17 cellular contexts compared by ENCODE assay signal in the genomic region with DNA sequence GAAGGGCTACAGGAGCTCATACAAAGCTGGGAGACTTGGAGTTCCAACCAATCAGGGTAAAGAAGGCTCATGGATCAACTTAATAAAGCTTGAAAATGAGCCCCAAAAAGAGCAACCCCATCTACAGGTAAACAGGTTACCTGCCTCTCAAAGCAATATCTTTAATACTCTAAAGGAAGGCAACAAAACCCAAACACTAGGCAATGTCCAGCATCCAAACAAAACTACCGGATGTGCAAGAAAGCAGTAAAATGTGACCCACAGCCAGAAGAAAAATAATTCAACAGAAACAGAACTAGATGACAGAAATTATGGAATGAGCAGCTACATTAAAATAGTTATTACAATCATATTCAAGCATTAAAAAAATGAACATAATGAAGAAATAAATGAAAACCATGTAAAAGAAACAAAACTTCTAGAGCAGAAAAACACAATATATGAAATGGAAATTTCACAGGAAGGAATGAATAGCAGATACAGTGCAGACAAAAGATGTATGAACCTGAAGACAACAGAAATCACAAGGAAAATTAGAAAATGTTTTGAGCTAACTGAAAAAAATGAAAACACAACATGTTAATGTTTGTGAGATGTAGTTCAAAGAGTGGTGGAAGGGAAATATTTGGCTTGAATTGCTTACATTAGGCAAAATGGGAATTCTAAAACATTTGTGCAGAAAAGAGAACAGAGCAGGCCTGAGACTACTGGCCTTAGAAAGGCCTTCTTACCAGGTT.
"Had no signal": no experiment of that assay in that cellular context is flagged by ENCODE, and none has a peak within 500 bp of the region (broad histone marks: within the 10 kb centered on the region; RNA-seq: fewer than 3 reads in every experiment).

No MANE protein-coding gene starts in this region.

- H3K4me1 Mint-ChIP-seq: activated B cell treated with CpG ODN at 0.5 μM for 24 hours, immature natural killer cell, natural killer cell had no signal

- H3K4me1 ChIP-seq: left lung, sigmoid colon, spleen, tibial nerve had no signal

- H3K36me3 Mint-ChIP-seq: activated CD4-positive, alpha-beta memory T cell treated with anti-CD3 and anti-CD28 coated beads for 36 hours; activated naive CD4-positive, alpha-beta T cell treated with anti-CD3 and anti-CD28 coated beads, Interleukin-2, amount 10 ng/mL, durations not matched to agents 7 days and 5 days; natural killer cell had no signal

- H3K27ac ChIP-seq: left lung, sigmoid colon, spleen, tibial nerve had no signal

- H3K4me3 Mint-ChIP-seq: activated B cell treated with CpG ODN at 0.5 μM for 24 hours; activated CD4-positive, alpha-beta memory T cell treated with anti-CD3 and anti-CD28 coated beads for 36 hours; activated naive CD4-positive, alpha-beta T cell treated with anti-CD3 and anti-CD28 coated beads, Interleukin-2, amount 10 ng/mL, durations not matched to agents 7 days and 5 days; immature natural killer cell; natural killer cell; T-helper 1 cell treated with Interleukin-12 subunit alpha and Interleukin-12 subunit beta and Interleukin-4 antibody, amounts not matched to agents 30 μg/mL and 1 μg/mL, for 36 hours had no signal

- H3K4me3 ChIP-seq: left lung, lung, sigmoid colon, spleen, tibial nerve had no signal

- H3K9me3 ChIP-seq: left lung, sigmoid colon, spleen, tibial nerve had no signal

- H3K27ac Mint-ChIP-seq: activated B cell treated with CpG ODN at 0.5 μM for 24 hours; activated CD4-positive, alpha-beta memory T cell treated with anti-CD3 and anti-CD28 coated beads for 36 hours; activated naive CD4-positive, alpha-beta T cell treated with anti-CD3 and anti-CD28 coated beads, Interleukin-2, amount 10 ng/mL, durations not matched to agents 7 days and 5 days; immature natural killer cell; natural killer cell; T-helper 1 cell treated with Interleukin-12 subunit alpha and Interleukin-12 subunit beta and Interleukin-4 antibody, amounts not matched to agents 30 μg/mL and 1 μg/mL, for 36 hours had no signal

- DNase-seq: activated B cell treated with CpG ODN at 0.5 μM for 24 hours; activated CD4-positive, alpha-beta memory T cell treated with anti-CD3 and anti-CD28 coated beads for 36 hours; activated CD4-positive, alpha-beta T cell treated with anti-CD3 and anti-CD28 coated beads for 4 hours; activated naive CD4-positive, alpha-beta T cell treated with anti-CD3 and anti-CD28 coated beads, Interleukin-2, amount 10 ng/mL, durations not matched to agents 7 days and 5 days; amygdala; immature natural killer cell; natural killer cell; nucleus accumbens; retina; stimulated activated CD4-positive, alpha-beta T cell treated with anti-CD3 and anti-CD28 coated beads, Interleukin-4, amount 100 ng/mL, for 24 hours; stimulated activated naive CD4-positive, alpha-beta T cell treated with Interleukin-2 at 50 U/mL for 16 hours had no signal

- ATAC-seq: natural killer cell had no signal

- H3K27me3 Mint-ChIP-seq: activated CD4-positive, alpha-beta memory T cell treated with anti-CD3 and anti-CD28 coated beads for 36 hours had no signal

- H3K36me3 ChIP-seq: left lung, sigmoid colon, spleen, tibial nerve had no signal

- H3K27me3 ChIP-seq: left lung, sigmoid colon, spleen, tibial nerve had no signal
